Comparison of ENCODE assay signal across 14 cellular contexts in the genomic region with DNA sequence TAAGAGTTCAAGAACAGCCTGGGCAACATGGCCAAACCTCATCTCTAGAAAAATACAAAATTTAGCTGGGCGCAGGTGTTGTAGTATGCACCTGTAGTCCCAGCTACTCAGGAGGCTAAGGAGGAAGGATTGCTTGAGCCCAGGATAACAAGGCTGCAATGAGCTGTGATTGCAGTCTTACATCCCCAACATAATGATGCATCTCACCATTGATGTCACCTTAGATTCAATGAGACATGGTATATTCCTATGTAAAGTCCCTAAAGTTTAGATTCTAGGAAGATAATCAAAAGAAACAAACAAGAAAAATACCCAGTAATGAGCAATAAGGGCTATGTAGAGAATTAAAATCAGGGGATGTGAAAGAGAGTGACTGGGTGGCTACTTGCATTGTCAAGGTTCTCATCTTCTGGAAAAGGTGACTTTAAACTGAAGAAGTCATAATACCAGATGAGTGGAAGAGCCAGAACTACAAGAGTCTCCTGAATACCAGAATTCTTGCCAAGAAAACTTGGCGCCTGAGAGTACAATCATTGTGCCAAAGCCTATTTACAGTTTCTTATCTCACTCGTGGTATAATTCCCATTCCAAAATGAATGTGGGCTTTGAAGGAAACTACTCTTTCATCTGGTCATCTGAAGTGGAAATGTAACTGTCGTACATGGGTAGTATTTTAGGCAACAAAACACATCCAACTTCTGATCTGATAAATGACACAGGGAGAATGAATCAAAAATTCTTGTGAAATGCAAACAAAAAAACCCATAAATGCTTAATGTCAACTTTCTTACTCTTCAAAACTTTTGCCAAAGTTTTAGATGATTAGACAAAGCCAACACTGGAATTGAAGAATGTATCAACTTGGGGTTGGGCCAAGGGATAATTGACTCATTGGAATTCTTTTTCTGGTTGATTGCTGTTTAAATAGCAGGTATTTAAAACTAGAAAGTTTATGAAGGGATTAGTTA.
DNase-seq lines count a peak whose midpoint lies in the region; ATAC-seq and TF ChIP-seq lines count a peak whose summit lies in the region.
"Had no signal": no experiment of that assay in that cellular context is flagged by ENCODE, and none has a peak within 500 bp of the region (broad histone marks: within the 10 kb centered on the region; RNA-seq: fewer than 3 reads in every experiment).

No MANE protein-coding gene starts in this region.

- DNase-seq in EL (peak; percentile 9), NCI-H226 (peak; percentile 34), fibroblast of villous mesenchyme (ENCODE audit: low read depth) (peak; percentile 41), sciatic nerve (ENCODE audit: low spot score) (no peak), ACHN (no peak), NCI-H526 (lab: John Stamatoyannopoulos, UW) (no peak)
- DNase-seq: activated naive CD4-positive, alpha-beta T cell treated with anti-CD3 and anti-CD28 coated beads for 36 hours; DMS153; SJCRH30; stimulated activated CD4-positive, alpha-beta T cell treated with anti-CD3 and anti-CD28 coated beads, Interleukin-4, amount 100 ng/mL, for 1 hour had no signal

- peak; percentile 70 for ATAC-seq in sciatic nerve
- no peak for ATAC-seq in HG02642 (IDR thresholded peaks at IDR 0.05; ENCODE audit: poor library complexity, unreplicated experiment)
- ATAC-seq: activated CD4-positive, CD25-positive, alpha-beta regulatory T cell treated with anti-CD3 and anti-CD28 coated beads, Interleukin-2, amount 50 U/mL, for 24 hours; K562 had no signal

- H3K4me3 ChIP-seq in fibroblast of villous mesenchyme (ENCODE audit: low read depth, low read length) = no peak overlapping the region
- H3K4me3 ChIP-seq: K562, SJCRH30, suprapubic skin had no signal

- intact Hi-C loops in sciatic nerve (cut with DNase I) = no loop called here

- no peak for TF ChIP-seq CTCF in fibroblast of villous mesenchyme (IDR thresholded peaks at IDR 0.05; ENCODE audit: insufficient read depth, low read depth, low read length)

- in situ Hi-C loops in ACHN (cut with HindIII; ENCODE audit: low pct_ligation_motif_present, low pct_unique_long_range_greater_than_20kb, low sequenced_read_pairs) = no loop called here

Comparison
In these comparisons a context has a peak if more than half of its experiments do, and no peak if none do; other contexts are left out.
1. DNase-seq: peak in EL (single experiment), NCI-H226 (single experiment) and fibroblast of villous mesenchyme (single experiment); none in sciatic nerve (single experiment), ACHN (single experiment) and NCI-H526 (0 of 2).